Comparison of ENCODE assay signal across 19 cellular contexts in genomic region chr2:112268547-112268946, GRCh38. TPM values are rescaled to one million over a fixed set of nuclear protein-coding genes. Genes with fewer than 3 reads are reported as not detected.
DNase-seq lines count a peak whose midpoint lies in the region; ATAC-seq, FAIRE-seq and TF ChIP-seq lines count a peak whose summit lies in the region.
"Had no signal": no experiment of that assay in that cellular context is flagged by ENCODE, and none has a peak within 500 bp of the region (broad histone marks: within the 10 kb centered on the region; RNA-seq: fewer than 3 reads in every experiment).

No MANE protein-coding gene starts in this region.

- H3K4me3 ChIP-seq in HepG2 (replicated peaks in 1 of 3; ENCODE audit: insufficient read depth in 1 of 3, low read depth in 2 of 3, low read length in 3 of 3), result no peak overlapping the region
- no peak overlapping the region for H3K4me3 ChIP-seq in right lobe of liver
- no peak overlapping the region for H3K4me3 ChIP-seq in IMR-90 (ENCODE audit: insufficient read depth, low read depth, low read length)
- no peak overlapping the region for H3K4me3 ChIP-seq in cardiac fibroblast (replicated peaks in 1 of 2; ENCODE audit: low read depth in 2 of 2, low read length in 2 of 2)
- H3K4me3 ChIP-seq in H7 (ENCODE audit: insufficient read depth, low read depth, low read length), result no peak overlapping the region
- H3K4me3 ChIP-seq: GM12878, HAP-1 had no signal

- H3K79me1 ChIP-seq in IMR-90 (ENCODE audit: low read depth in 1 of 2, low read length in 2 of 2), result no peaks in the 10 kb centered on the region

- no peaks in the 10 kb centered on the region for H3K27me3 Mint-ChIP-seq in effector memory CD8-positive, alpha-beta T cell
- H3K27me3 Mint-ChIP-seq: CD4-positive, alpha-beta T cell had no signal

- H3K4me1 ChIP-seq in HepG2 (ENCODE audit: insufficient read depth, low read length), result no peaks in the 10 kb centered on the region
- no peaks in the 10 kb centered on the region for H3K4me1 ChIP-seq in right lobe of liver
- H3K4me1 ChIP-seq in IMR-90 (ENCODE audit: control insufficient read depth, insufficient read depth, low read length), result no peaks in the 10 kb centered on the region

- CTCF ChIA-PET in HepG2 (lab: Yijun Ruan, JAX; ENCODE audit: low intra/inter-chr PET ratio, low total read pairs), result no interaction called here
- CTCF ChIA-PET in IMR-90 (lab: Yijun Ruan, JAX), result no interaction called here

- intact Hi-C loops in HepG2 (cut with micrococcal nuclease; ENCODE audit: unreplicated experiment), result loop anchor here (10.0 kb wide), 1 partner anchor 456 kb away; the partner anchor contains the start of gene NT5DC4
- intact Hi-C loops in right lobe of liver (cut with DNase I), result loop anchor here in 1 of 2 donors (10.0 kb wide), 1 partner anchor 166 kb away; the partner anchor contains the start of gene RGPD8
- intact Hi-C loops in IMR-90 (cut with micrococcal nuclease), result loop anchor here (10.0 kb wide), 1 partner anchor 306 kb away; no protein-coding TSS in a partner anchor

- H2BK5ac ChIP-seq in IMR-90 (ENCODE audit: low read depth, low read length, poor library complexity, severe bottlenecking), result no peak overlapping the region

- H3K4me1 Mint-ChIP-seq in effector memory CD8-positive, alpha-beta T cell (ENCODE audit: low read depth in 2 of 2), result no peaks in the 10 kb centered on the region

- no peak overlapping the region for H2BK20ac ChIP-seq in IMR-90 (ENCODE audit: low read depth, low read length)

- BruUV-seq in HepG2 (replicated peaks; lab: Mats Ljungman, UMichigan) (no TSS peak), IMR-90 (replicated peaks; lab: Mats Ljungman, UMichigan) (no TSS peak)

- H2BK15ac ChIP-seq in IMR-90 (ENCODE audit: low read depth, low read length), result no peak overlapping the region

- TF ChIP-seq EP300 in HepG2 (IDR thresholded peaks at IDR 0.05; ENCODE audit: low read depth in 2 of 2, low read length in 2 of 2) (no peak), HepG2 (CRISPR knock-in tag; IDR thresholded peaks at IDR 0.05; ENCODE audit: borderline replicate concordance) (no peak)

- TF ChIP-seq CTCF in HepG2 (CRISPR knock-in tag; IDR thresholded peaks at IDR 0.05) (no peak), right lobe of liver (IDR thresholded peaks at IDR 0.05) (no peak), IMR-90 (conservative IDR thresholded peaks at IDR 0.05; ENCODE audit: low read depth, low read length) (no peak), cardiac fibroblast (IDR thresholded peaks at IDR 0.05; ENCODE audit: low read depth, low read length) (peak; percentile 3)

- dilution Hi-C loops in IMR-90 (cut with HindIII; ENCODE audit: low sequenced_read_pairs, unreplicated experiment), result no loop called here

- H3K27me3 ChIP-seq in HepG2 (ENCODE audit: control insufficient read depth in 1 of 2, insufficient read depth in 2 of 2, low read length in 2 of 2) (peaks cover 0 to 2% of the 10 kb centered on the region in 2 experiments; a peak in 1 of 5 replicates), right lobe of liver (no peaks in the 10 kb centered on the region), IMR-90 (ENCODE audit: control insufficient read depth, insufficient read depth, low read length) (0 out of 2 replicates have a peak, but pooled peaks cover 2% of the 10 kb centered on the region), H7 (ENCODE audit: control insufficient read depth, insufficient read depth, low read length) (no peaks in the 10 kb centered on the region)

- H2BK120ac ChIP-seq in IMR-90 (ENCODE audit: low read depth, low read length), result no peak overlapping the region

- TF ChIP-seq RAD21 in HepG2 (CRISPR knock-in tag; IDR thresholded peaks at IDR 0.05), result no peak
- TF ChIP-seq RAD21 in IMR-90 (IDR thresholded peaks at IDR 0.05; ENCODE audit: low read length), result no peak

- no peak overlapping the region for H4K8ac ChIP-seq in IMR-90 (ENCODE audit: low read depth in 2 of 2, low read length in 2 of 2)

- no peak overlapping the region for H3K27ac ChIP-seq in HepG2 (ENCODE audit: extremely low read length, insufficient read depth, low read length)
- H3K27ac ChIP-seq in right lobe of liver, result no peak overlapping the region
- H3K27ac ChIP-seq in IMR-90 (ENCODE audit: insufficient read depth, low read length), result no peak overlapping the region
- H3K27ac ChIP-seq: C4-2B, KMS-11 had no signal

- TF ChIP-seq POLR2A in HepG2 (IDR thresholded peaks at IDR 0.05; ENCODE audit: insufficient read depth in 1 of 2, low read depth in 2 of 2, low read length in 2 of 2) (no peak), right lobe of liver (IDR thresholded peaks at IDR 0.05) (no peak), IMR-90 (IDR thresholded peaks at IDR 0.05; ENCODE audit: low read depth, low read length) (no peak)

- no peak for FAIRE-seq in HepG2 (lab: Jason Lieb, UNC)
- FAIRE-seq: A204.1, GM12878, H1, HTR-8/SVneo had no signal

- no peaks in the 10 kb centered on the region for H4K20me1 ChIP-seq in HepG2 (ENCODE audit: insufficient read depth, low read length)
- H4K20me1 ChIP-seq in IMR-90 (ENCODE audit: insufficient read depth, low read length), result no peaks in the 10 kb centered on the region

- H3K18ac ChIP-seq in IMR-90 (ENCODE audit: low read depth, low read length), result no peak overlapping the region

- H3K9me3 ChIP-seq in HepG2 (ENCODE audit: low read length), result 0 out of 2 replicates have a peak, but pooled peaks cover 7% of the 10 kb centered on the region
- no peaks in the 10 kb centered on the region for H3K9me3 ChIP-seq in right lobe of liver
- H3K9me3 ChIP-seq in IMR-90 (ENCODE audit: control insufficient read depth, insufficient read depth, low read length), result peaks cover 4% of the 10 kb centered on the region
- H3K9me3 ChIP-seq: HAP-1 had no signal

- DNase-seq in HepG2 (ENCODE audit: low spot score) (no peak), right lobe of liver (no peak), IMR-90 (no peak), cardiac fibroblast (ENCODE audit: low read depth in 2 of 2) (no peak), H7 (no peak)
- no peak for DNase-seq in effector memory CD8-positive, alpha-beta T cell
- DNase-seq in activated T-cell treated with anti-CD3 and anti-CD28 coated beads, Interleukin-2, amount 50 U/mL, for 48 hours, result no peak
- DNase-seq: ACHN; CD4-positive, alpha-beta T cell; DMS153; DMS79; GF-D8 had no signal

- no peak overlapping the region for H2AK9ac ChIP-seq in IMR-90 (replicated peaks; ENCODE audit: low read depth, low read length, poor library complexity)

- H3K79me2 ChIP-seq in HepG2 (ENCODE audit: insufficient read depth, low read length), result no peaks in the 10 kb centered on the region

- no peak overlapping the region for H3K56ac ChIP-seq in IMR-90 (ENCODE audit: extremely low read depth, insufficient read depth, low read length)

- POLR2A ChIA-PET in HepG2 (lab: Yijun Ruan, JAX) (no interaction called here), IMR-90 (lab: Charles Lee; ENCODE audit: unreplicated experiment) (no interaction called here)

- H3K9me1 ChIP-seq in IMR-90 (ENCODE audit: insufficient read depth, low read length), result no peaks in the 10 kb centered on the region

- H3K36me3 ChIP-seq in HepG2 (replicated peaks in 1 of 2; ENCODE audit: control insufficient read depth in 1 of 2, insufficient read depth in 2 of 2, low read length in 2 of 2) (no peaks in the 10 kb centered on the region), right lobe of liver (no peaks in the 10 kb centered on the region), IMR-90 (ENCODE audit: control insufficient read depth, insufficient read depth, low read length) (no peaks in the 10 kb centered on the region), H7 (replicated peaks; ENCODE audit: control insufficient read depth, insufficient read depth, low read length) (no peaks in the 10 kb centered on the region)
- H3K36me3 ChIP-seq: HAP-1 had no signal

- no peak overlapping the region for H2AK5ac ChIP-seq in IMR-90 (ENCODE audit: low read depth, low read length)

- no peak overlapping the region for H3K14ac ChIP-seq in IMR-90 (replicated peaks; ENCODE audit: low read depth, low read length)

- H3K4me2 ChIP-seq in HepG2 (ENCODE audit: low read depth, low read length) (no peak overlapping the region), IMR-90 (ENCODE audit: low read depth, low read length) (no peak overlapping the region)
- H3K4me2 ChIP-seq: KMS-11 had no signal

- no peak overlapping the region for H3K4ac ChIP-seq in IMR-90 (ENCODE audit: low read depth, low read length)

- H4K5ac ChIP-seq in IMR-90 (ENCODE audit: low read depth, low read length), result no peak overlapping the region

- H3K4me3 Mint-ChIP-seq in effector memory CD8-positive, alpha-beta T cell, result no peak overlapping the region
- H3K4me3 Mint-ChIP-seq: CD4-positive, alpha-beta T cell had no signal

- in situ Hi-C loops in HepG2 (cut with HindIII; ENCODE audit: extremely low pct_ligation_motif_present, low pct_unique_long_range_greater_than_20kb), result loop anchor here (25.0 kb wide), 1 partner anchor 169 kb away; the partner anchor contains the start of gene RGPD8
- in situ Hi-C loops in IMR-90 (cut with MboI; ENCODE audit: low sequenced_read_pairs), result loop anchor here (25.0 kb wide), 1 partner anchor 169 kb away; the partner anchor contains the start of gene RGPD8

- no peaks in the 10 kb centered on the region for H3K36me3 Mint-ChIP-seq in effector memory CD8-positive, alpha-beta T cell (ENCODE audit: insufficient read depth)

- no peak overlapping the region for H3K27ac Mint-ChIP-seq in effector memory CD8-positive, alpha-beta T cell
- H3K27ac Mint-ChIP-seq: CD4-positive, alpha-beta T cell had no signal

- H3K9ac ChIP-seq in HepG2 (ENCODE audit: insufficient read depth, low read depth, low read length), result no peak overlapping the region
- no peak overlapping the region for H3K9ac ChIP-seq in IMR-90 (ENCODE audit: low read depth, low read length)
- H3K9ac ChIP-seq: KMS-11 had no signal

- no peak for ATAC-seq in HepG2
- ATAC-seq in right lobe of liver, result no peak
- ATAC-seq in IMR-90 (ENCODE audit: low read depth), result no peak
- no peak for ATAC-seq in effector memory CD8-positive, alpha-beta T cell (replicated peaks)
- ATAC-seq: GM12878 had no signal

- WGBS in HepG2 (ENCODE audit: low lambda C conversion rate), result 29% methylated on average over 1 of the region's 1 CpG
- 100% methylated on average over 1 of the region's 1 CpG for WGBS in right lobe of liver (ENCODE audit: insufficient coverage, low coverage, low lambda C conversion rate, missing lambda C conversion rate)
- no CpG with 5 or more reads among the region's 1 CpG for WGBS in IMR-90 (ENCODE audit: extremely low coverage in 2 of 2, insufficient read length in 1 of 2), 2 experiments

- H2AFZ ChIP-seq in HepG2 (ENCODE audit: low read length) (no peak overlapping the region), IMR-90 (replicated peaks; ENCODE audit: low read length, poor library complexity) (peak overlapping the region; percentile 41)

- H3K23ac ChIP-seq in IMR-90 (ENCODE audit: low read depth, low read length), result no peak overlapping the region

- H3K9me3 Mint-ChIP-seq in effector memory CD8-positive, alpha-beta T cell, result peaks cover 0 to 3% of the 10 kb centered on the region in 2 donors

- no peak overlapping the region for H4K91ac ChIP-seq in IMR-90 (ENCODE audit: insufficient read depth, low read depth, low read length)

RNA-seq across cellular contexts. Expression of gene ZC3H6, which starts 6.8 kb away (rescaled TPM):
- total RNA-seq in HepG2 (2016; rRNA removed; fragmentation: Illumina TruSeq; extraction: Trizol), result 0.88 and 0.93 TPM in 2 replicates
- 0.88 and 0.91 TPM in 2 replicates for total RNA-seq in HepG2 (2016; cell fraction: cytosol; rRNA removed; fragmentation: Illumina TruSeq; extraction: Trizol; ENCODE audit: low read depth)
- 0.97 and 1.3 TPM in 2 replicates for total RNA-seq in HepG2 (2016; cell fraction: insoluble cytoplasmic fraction; rRNA removed; fragmentation: Illumina TruSeq; extraction: Trizol)
- total RNA-seq in HepG2 (2016; cell fraction: membrane; rRNA removed; fragmentation: Illumina TruSeq; extraction: Trizol), result 0.65 and 1.5 TPM in 2 replicates
- total RNA-seq in HepG2 (2016; cell fraction: nucleus; rRNA removed; fragmentation: Illumina TruSeq; extraction: Trizol), result 1.0 and 1.2 TPM in 2 replicates
- polyA plus RNA-seq in HepG2 (2011; rRNA removed), result 0.71 TPM in 2 replicates
- polyA plus RNA-seq in HepG2 (2011; cell fraction: cytosol; rRNA removed), result 0.32 and 0.45 TPM in 2 replicates
- 0.64 and 0.68 TPM in 2 replicates for polyA plus RNA-seq in HepG2 (2011; cell fraction: nucleus; rRNA removed)
- polyA plus RNA-seq in HepG2 (2012), result 2.1 and 3.0 TPM in 2 replicates
- 0.15 and 0.17 TPM in 2 replicates for polyA plus RNA-seq in HepG2 (2016; cell fraction: cytosol; fragmentation: Illumina TruSeq; extraction: Trizol; ENCODE audit: low read depth)
- polyA plus RNA-seq in HepG2 (2016; cell fraction: insoluble cytoplasmic fraction; fragmentation: Illumina TruSeq; extraction: Trizol; ENCODE audit: low read depth), result 0.79 and 0.92 TPM in 2 replicates
- polyA plus RNA-seq in HepG2 (2016; cell fraction: membrane; fragmentation: Illumina TruSeq; extraction: Trizol; ENCODE audit: low read depth), result 0.20 and 0.23 TPM in 2 replicates
- polyA plus RNA-seq in HepG2 (2016; cell fraction: nucleus; fragmentation: Illumina TruSeq; extraction: Trizol; ENCODE audit: insufficient read depth, low read depth), result 0.59 and 1.0 TPM in 2 replicates
- polyA minus RNA-seq in HepG2 (2011; rRNA and poly(A)+ RNA removed; ENCODE audit: low replicate concordance), result 0.77 and 1.3 TPM in 2 replicates
- 1.1 and 1.9 TPM in 2 replicates for polyA minus RNA-seq in HepG2 (2011; cell fraction: cytosol; rRNA and poly(A)+ RNA removed)
- polyA minus RNA-seq in HepG2 (2011; cell fraction: nucleus; rRNA and poly(A)+ RNA removed), result 2.7 and 3.0 TPM in 2 replicates
- 1 to 10 TPM; 1.2 to 4.3 (median 2.5) TPM for total RNA-seq in right lobe of liver
- total RNA-seq in IMR-90 (2012; rRNA removed), result 2.0 and 2.2 TPM in 2 replicates
- polyA plus RNA-seq in IMR-90 (2012; rRNA removed), result 0.55 and 0.60 TPM in 2 replicates
- 0.14 and 0.18 TPM in 2 replicates for polyA plus RNA-seq in IMR-90 (2012; cell fraction: cytosol; rRNA removed)
- 0.29 and 1.2 TPM in 2 replicates for polyA plus RNA-seq in IMR-90 (2012; cell fraction: nucleus; rRNA removed; ENCODE audit: low replicate concordance)
- total RNA-seq in H7 (2014; rRNA removed; shearing (Covaris generic)), result 5.3 and 16.0 TPM in 2 replicates

RNA-seq across cellular contexts. Expression of gene ZC3H8, which starts 13.7 kb away (rescaled TPM):
- total RNA-seq in HepG2 (2016; rRNA removed; fragmentation: Illumina TruSeq; extraction: Trizol) (15.4 and 17.0 TPM in 2 replicates), right lobe of liver (10 to 100 TPM in 2 of 6 experiments, 1 to 10 TPM in 4; 3.4 to 34.4 (median 4.5) TPM), IMR-90 (2012; rRNA removed) (0.18 and 1.7 TPM in 2 replicates)
- 4.5 and 4.8 TPM in 2 replicates for total RNA-seq in HepG2 (2016; cell fraction: cytosol; rRNA removed; fragmentation: Illumina TruSeq; extraction: Trizol; ENCODE audit: low read depth)
- 14.3 and 14.7 TPM in 2 replicates for total RNA-seq in HepG2 (2016; cell fraction: insoluble cytoplasmic fraction; rRNA removed; fragmentation: Illumina TruSeq; extraction: Trizol)
- 6.5 and 7.4 TPM in 2 replicates for total RNA-seq in HepG2 (2016; cell fraction: membrane; rRNA removed; fragmentation: Illumina TruSeq; extraction: Trizol)
- 32.0 and 35.0 TPM in 2 replicates for total RNA-seq in HepG2 (2016; cell fraction: nucleus; rRNA removed; fragmentation: Illumina TruSeq; extraction: Trizol)
- polyA plus RNA-seq in HepG2 (2011; rRNA removed) (4.2 and 4.5 TPM in 2 replicates), IMR-90 (2012; rRNA removed) (1.6 TPM in 2 replicates)
- 1.3 and 3.8 TPM in 2 replicates for polyA plus RNA-seq in HepG2 (2011; cell fraction: cytosol; rRNA removed)
- 6.5 and 6.8 TPM in 2 replicates for polyA plus RNA-seq in HepG2 (2011; cell fraction: nucleus; rRNA removed)
- 13.4 and 18.0 TPM in 2 replicates for polyA plus RNA-seq in HepG2 (2012)
- polyA plus RNA-seq in HepG2 (2016; cell fraction: cytosol; fragmentation: Illumina TruSeq; extraction: Trizol; ENCODE audit: low read depth), result 2.8 and 3.1 TPM in 2 replicates
- 15.5 and 16.2 TPM in 2 replicates for polyA plus RNA-seq in HepG2 (2016; cell fraction: insoluble cytoplasmic fraction; fragmentation: Illumina TruSeq; extraction: Trizol; ENCODE audit: low read depth)
- polyA plus RNA-seq in HepG2 (2016; cell fraction: membrane; fragmentation: Illumina TruSeq; extraction: Trizol; ENCODE audit: low read depth), result 5.7 and 6.2 TPM in 2 replicates
- 46.3 and 53.9 TPM in 2 replicates for polyA plus RNA-seq in HepG2 (2016; cell fraction: nucleus; fragmentation: Illumina TruSeq; extraction: Trizol; ENCODE audit: insufficient read depth, low read depth)
- 0.63 and 0.78 TPM in 2 replicates for polyA minus RNA-seq in HepG2 (2011; rRNA and poly(A)+ RNA removed; ENCODE audit: low replicate concordance)
- polyA minus RNA-seq in HepG2 (2011; cell fraction: cytosol; rRNA and poly(A)+ RNA removed), result 4.6 and 5.2 TPM in 2 replicates
- polyA minus RNA-seq in HepG2 (2011; cell fraction: nucleus; rRNA and poly(A)+ RNA removed), result 20.6 and 20.8 TPM in 2 replicates
- polyA plus RNA-seq in IMR-90 (2012; cell fraction: cytosol; rRNA removed), result 0.07 and 0.10 TPM in 2 replicates
- polyA plus RNA-seq in IMR-90 (2012; cell fraction: nucleus; rRNA removed; ENCODE audit: low replicate concordance), result 0.30 and 8.6 TPM in 2 replicates
- total RNA-seq in H7 (2014; rRNA removed; shearing (Covaris generic)), result 2.1 and 5.9 TPM in 2 replicates
